In genomic region chr12:49483621-49484020, GRCh38 we compare ENCODE assay signal across 30 cellular contexts. TPM values are rescaled to one million over a fixed set of nuclear protein-coding genes. Genes with fewer than 3 reads are reported as not detected.
DNase-seq lines count a peak whose midpoint lies in the region; ATAC-seq, FAIRE-seq and TF ChIP-seq lines count a peak whose summit lies in the region.
"Had no signal": no experiment of that assay in that cellular context is flagged by ENCODE, and none has a peak within 500 bp of the region (broad histone marks: within the 10 kb centered on the region; RNA-seq: fewer than 3 reads in every experiment).

No MANE protein-coding gene starts in this region.

- H3K36me3 ChIP-seq in mammary epithelial cell (ENCODE audit: insufficient read depth, low read length) (peaks cover 4% of the 10 kb centered on the region), breast epithelium (no peaks in the 10 kb centered on the region), astrocyte (ENCODE audit: insufficient read depth, low read length) (no peaks in the 10 kb centered on the region), HAP-1 (replicated peaks) (no peaks in the 10 kb centered on the region)

- peak overlapping the region; percentile 60 for H3K27ac Mint-ChIP-seq in astrocyte (ENCODE audit: unreplicated experiment)
- H3K27ac Mint-ChIP-seq: activated naive CD8-positive, alpha-beta T cell treated with anti-CD3 and anti-CD28 coated beads, Interleukin-2, amount 50 U/mL, for 24 hours; activated T-cell treated with anti-CD3 and anti-CD28 coated beads, Interleukin-2, amount 50 U/mL, for 72 hours; natural killer cell; T-helper 1 cell treated with Interleukin-12 subunit alpha and Interleukin-12 subunit beta and Interleukin-4 antibody, amounts not matched to agents 30 μg/mL and 1 μg/mL, for 36 hours had no signal

- TF ChIP-seq POLR2A in breast epithelium (IDR thresholded peaks at IDR 0.05) = no peak

- H3K4me1 Mint-ChIP-seq in astrocyte (ENCODE audit: low read depth, unreplicated experiment) = peaks cover 29% of the 10 kb centered on the region
- H3K4me1 Mint-ChIP-seq: activated naive CD8-positive, alpha-beta T cell treated with anti-CD3 and anti-CD28 coated beads, Interleukin-2, amount 50 U/mL, for 24 hours had no signal

- H3K27ac ChIP-seq in mammary epithelial cell (ENCODE audit: insufficient read depth, low read depth, low read length) = no peak overlapping the region
- H3K27ac ChIP-seq in breast epithelium = no peak overlapping the region
- H3K27ac ChIP-seq in astrocyte (ENCODE audit: low read depth, low read length) = no peak overlapping the region
- H3K27ac ChIP-seq in foreskin keratinocyte = peak overlapping the region; percentile 12
- H3K27ac ChIP-seq: 22Rv1, KMS-11, upper lobe of left lung had no signal

- H3K4me3 ChIP-seq in mammary epithelial cell (replicated peaks in 1 of 3; ENCODE audit: insufficient read depth in 1 of 3, low read depth in 2 of 3, low read length in 3 of 3) = no peak overlapping the region
- H3K4me3 ChIP-seq in breast epithelium = no peak overlapping the region
- no peak overlapping the region for H3K4me3 ChIP-seq in astrocyte (ENCODE audit: insufficient read depth, low read depth, low read length)
- no peak overlapping the region for H3K4me3 ChIP-seq in HAP-1
- H3K4me3 ChIP-seq: MG63, upper lobe of left lung had no signal

- peak; percentile 25 for DNase-seq in mammary epithelial cell
- DNase-seq in breast epithelium (ENCODE audit: low spot score in 2 of 2) = no peak
- DNase-seq in astrocyte (ENCODE audit: low read depth) = peak; percentile 47
- DNase-seq in foreskin keratinocyte = peak in 1 of 2 donors; percentile 66
- DNase-seq in D341Med (ENCODE audit: low spot score) = no peak
- no peak for DNase-seq in NK-92 treated with Interleukin-12 subunit alpha and Interleukin-12 subunit beta, amount 100 ng/mL, for 24 hours (lab: John Stamatoyannopoulos, UW)
- no peak for DNase-seq in HAP-1 (ENCODE audit: low spot score in 2 of 2)
- DNase-seq in GM03348 (ENCODE audit: low spot score) = no peak
- DNase-seq: activated CD4-positive, alpha-beta T cell treated with anti-CD3 and anti-CD28 coated beads, Interleukin-2, amount 50 U/mL, for 4 hours; activated naive CD8-positive, alpha-beta T cell treated with anti-CD3 and anti-CD28 coated beads, Interleukin-2, amount 50 U/mL, for 24 hours; activated T-cell treated with anti-CD3 and anti-CD28 coated beads, Interleukin-2, amount 50 U/mL, for 72 hours; C1 segment of cervical spinal cord; COR-L47; DMS53; left ventricle myocardium superior; MG63; natural killer cell; NCI-H1105 treated with DMSO at 0.1 percent for 48 hours; NCI-H187 treated with DMSO at 0.1 percent for 48 hours; NCI-H2171 treated with DMSO at 0.1 percent for 48 hours; NCI-H510A treated with DMSO at 0.1 percent for 48 hours; nucleus accumbens; stimulated activated naive CD4-positive, alpha-beta T cell; upper lobe of left lung had no signal

- no peaks in the 10 kb centered on the region for H4K20me1 ChIP-seq in mammary epithelial cell (ENCODE audit: insufficient read depth, low read length)
- peaks cover 22% of the 10 kb centered on the region for H4K20me1 ChIP-seq in astrocyte (ENCODE audit: insufficient read depth, low read length)

- FAIRE-seq in astrocyte (lab: Jason Lieb, UNC) = no peak
- FAIRE-seq: islet of Langerhans, TTC549 had no signal

- H3K9ac ChIP-seq in mammary epithelial cell (ENCODE audit: insufficient read depth, low read length) = no peak overlapping the region
- no peak overlapping the region for H3K9ac ChIP-seq in astrocyte (ENCODE audit: low read length)
- H3K9ac ChIP-seq: KMS-11 had no signal

- H3K4me3 Mint-ChIP-seq in astrocyte (ENCODE audit: unreplicated experiment) = no peak overlapping the region
- H3K4me3 Mint-ChIP-seq: activated naive CD8-positive, alpha-beta T cell treated with anti-CD3 and anti-CD28 coated beads, Interleukin-2, amount 50 U/mL, for 24 hours; activated T-cell treated with anti-CD3 and anti-CD28 coated beads, Interleukin-2, amount 50 U/mL, for 72 hours; natural killer cell; T-helper 1 cell treated with Interleukin-12 subunit alpha and Interleukin-12 subunit beta and Interleukin-4 antibody, amounts not matched to agents 30 μg/mL and 1 μg/mL, for 36 hours had no signal

- in situ Hi-C loops in mammary epithelial cell (cut with MboI; ENCODE audit: low sequenced_read_pairs in 2 of 2) = no loop called here
- in situ Hi-C loops in HAP-1 (cut with MboI; ENCODE audit: low sequenced_read_pairs) = no loop called here

- H3K27me3 ChIP-seq in mammary epithelial cell (ENCODE audit: insufficient read depth, low read length) (no peaks in the 10 kb centered on the region), breast epithelium (no peaks in the 10 kb centered on the region), astrocyte (ENCODE audit: insufficient read depth, low read length) (no peaks in the 10 kb centered on the region), foreskin keratinocyte (no peaks in the 10 kb centered on the region), HAP-1 (ENCODE audit: low read depth) (no peaks in the 10 kb centered on the region)
- H3K27me3 ChIP-seq: MG63, upper lobe of left lung had no signal

- intact Hi-C loops in mammary epithelial cell (cut with micrococcal nuclease) (no loop called here), breast epithelium (cut with DNase I; ENCODE audit: low total_unique reads) (no loop called here)

- H3K4me1 ChIP-seq in mammary epithelial cell (ENCODE audit: insufficient read depth, low read length) (peaks cover 22% of the 10 kb centered on the region), breast epithelium (no peaks in the 10 kb centered on the region), astrocyte (ENCODE audit: insufficient read depth, low read length) (peaks cover 29% of the 10 kb centered on the region), foreskin keratinocyte (peaks cover 40% of the 10 kb centered on the region), HAP-1 (no peaks in the 10 kb centered on the region)

- no TSS peak for BruUV-seq in mammary epithelial cell (replicated peaks; lab: Mats Ljungman, UMichigan)

- no peak for ATAC-seq in foreskin keratinocyte
- ATAC-seq: activated naive CD8-positive, alpha-beta T cell treated with anti-CD3 and anti-CD28 coated beads, Interleukin-2, amount 50 U/mL, for 24 hours; activated T-cell treated with anti-CD3 and anti-CD28 coated beads, Interleukin-2, amount 50 U/mL, for 72 hours; left ventricle myocardium superior; natural killer cell had no signal

- H3K9me3 ChIP-seq in mammary epithelial cell (replicated peaks; ENCODE audit: insufficient read depth, low read length) (no peaks in the 10 kb centered on the region), breast epithelium (no peaks in the 10 kb centered on the region), astrocyte (ENCODE audit: insufficient read depth, low read depth, low read length) (no peaks in the 10 kb centered on the region), HAP-1 (no peaks in the 10 kb centered on the region)
- H3K9me3 ChIP-seq: MG63, upper lobe of left lung had no signal

- H3K27me3 Mint-ChIP-seq in astrocyte (ENCODE audit: low read depth, unreplicated experiment) = no peaks in the 10 kb centered on the region
- H3K27me3 Mint-ChIP-seq: activated naive CD8-positive, alpha-beta T cell treated with anti-CD3 and anti-CD28 coated beads, Interleukin-2, amount 50 U/mL, for 24 hours had no signal

- dilution Hi-C loops in mammary epithelial cell (cut with HindIII; ENCODE audit: low sequenced_read_pairs) = no loop called here

- H2AFZ ChIP-seq in mammary epithelial cell (ENCODE audit: low read depth, low read length) (no peak overlapping the region), astrocyte (ENCODE audit: low read depth, low read length) (no peak overlapping the region)

- WGBS in mammary epithelial cell (ENCODE audit: low coverage, missing lambda C conversion rate) = 92% methylated on average over 1 of the region's 1 CpG

- peaks cover 2% of the 10 kb centered on the region for H3K79me2 ChIP-seq in mammary epithelial cell (ENCODE audit: insufficient read depth, low read length)
- H3K79me2 ChIP-seq in astrocyte (ENCODE audit: insufficient read depth, low read length) = peaks cover 25% of the 10 kb centered on the region

- no peaks in the 10 kb centered on the region for H3K9me3 Mint-ChIP-seq in astrocyte (ENCODE audit: unreplicated experiment)
- H3K9me3 Mint-ChIP-seq: activated naive CD8-positive, alpha-beta T cell treated with anti-CD3 and anti-CD28 coated beads, Interleukin-2, amount 50 U/mL, for 24 hours; activated T-cell treated with anti-CD3 and anti-CD28 coated beads, Interleukin-2, amount 50 U/mL, for 72 hours; natural killer cell; T-helper 1 cell treated with Interleukin-12 subunit alpha and Interleukin-12 subunit beta and Interleukin-4 antibody, amounts not matched to agents 30 μg/mL and 1 μg/mL, for 36 hours had no signal

- CTCF ChIA-PET in mammary epithelial cell (lab: Charles Lee; ENCODE audit: low non-redundant PET) = interaction anchor here (0.5 to 0.6 kb wide), 2 partner anchors 136 to 356 kb away, joined by 5 read pairs; no protein-coding TSS in a partner anchor

- H3K36me3 Mint-ChIP-seq in astrocyte (ENCODE audit: low read depth, unreplicated experiment) = peaks cover 2% of the 10 kb centered on the region
- H3K36me3 Mint-ChIP-seq: natural killer cell had no signal

- peak overlapping the region; percentile 15 for H3K4me2 ChIP-seq in mammary epithelial cell (ENCODE audit: insufficient read depth, low read depth, low read length)
- H3K4me2 ChIP-seq in astrocyte (ENCODE audit: low read length) = peak overlapping the region; percentile 16
- H3K4me2 ChIP-seq: KMS-11 had no signal

- TF ChIP-seq CTCF in mammary epithelial cell (conservative IDR thresholded peaks at IDR 0.05 in 1 of 2, IDR thresholded peaks at IDR 0.05 in 1 of 2; ENCODE audit: extremely low read depth in 1 of 2, insufficient read depth in 1 of 2, low read depth in 1 of 2, low read length in 2 of 2) (no peak), breast epithelium (IDR thresholded peaks at IDR 0.05) (no peak), astrocyte (IDR thresholded peaks at IDR 0.05; ENCODE audit: insufficient read depth, low read depth, low read length) (no peak), foreskin keratinocyte (conservative IDR thresholded peaks at IDR 0.05) (no peak)

RNA-seq across cellular contexts. Expression of gene KCNH3, which starts 55.2 kb away (rescaled TPM):
- total RNA-seq in mammary epithelial cell = 1 to 10 TPM in 1 of 2 donors, under 1 TPM in 1; under 0.01 to 1.2 TPM
- 0.08 TPM for polyA plus RNA-seq in mammary epithelial cell
- polyA minus RNA-seq in mammary epithelial cell = not detected
- 1 to 10 TPM in 1 of 3 donors, under 1 TPM in 1, not detected in 1; 0.66 to 1.3 TPM for total RNA-seq in breast epithelium
- total RNA-seq in astrocyte = 0.14 TPM in 1 of 2 replicates, not detected in the other
- total RNA-seq in foreskin keratinocyte = 0.20 and 0.25 TPM in 2 replicates
- polyA plus RNA-seq in foreskin keratinocyte = 0.16 and 0.29 TPM in 2 replicates
- total RNA-seq: glomerular endothelial cell had no signal

Comparison
In these comparisons a context has a peak if more than half of its experiments do, and no peak if none do; other contexts are left out.
1. DNase-seq: peak in mammary epithelial cell (single experiment) and astrocyte (single experiment); none in breast epithelium (0 of 2), D341Med (single experiment), NK-92 treated with Interleukin-12 subunit alpha and Interleukin-12 subunit beta, amount 100 ng/mL, for 24 hours (single experiment), HAP-1 (0 of 2) and GM03348 (single experiment).